ENCODE assay signal across 24 cellular contexts in genomic region chrX:39443240-39443639, GRCh38.
DNase-seq lines count a peak whose midpoint lies in the region; ATAC-seq, FAIRE-seq and TF ChIP-seq lines count a peak whose summit lies in the region.
"Had no signal": no experiment of that assay in that cellular context is flagged by ENCODE, and none has a peak within 500 bp of the region (broad histone marks: within the 10 kb centered on the region; RNA-seq: fewer than 3 reads in every experiment).

No MANE protein-coding gene starts in this region.

- ATAC-seq in HG02571 (IDR thresholded peaks at IDR 0.05; ENCODE audit: unreplicated experiment) = no peak
- ATAC-seq: GM23338, Panc1, Right ventricle myocardium inferior had no signal

- CTCF ChIA-PET in activated CD4-positive, alpha-beta memory T cell treated with anti-CD3 and anti-CD28 coated beads for 36 hours (lab: Charles Lee) = no interaction called here
- CTCF ChIA-PET in activated CD4-positive, alpha-beta memory T cell treated with anti-CD3 and anti-CD28 coated beads, Interleukin-2, amount 10 ng/mL, durations not matched to agents 7 days and 5 days (lab: Charles Lee) = no interaction called here

- H3K27me3 Mint-ChIP-seq in activated CD4-positive, alpha-beta memory T cell treated with anti-CD3 and anti-CD28 coated beads for 36 hours = no peaks in the 10 kb centered on the region
- no peaks in the 10 kb centered on the region for H3K27me3 Mint-ChIP-seq in activated CD4-positive, alpha-beta memory T cell treated with anti-CD3 and anti-CD28 coated beads, Interleukin-2, amount 10 ng/mL, durations not matched to agents 7 days and 5 days
- H3K27me3 Mint-ChIP-seq in CD14-positive monocyte (ENCODE audit: low read depth in 3 of 3) = peaks cover 2 to 4% (median 3%) of the 10 kb centered on the region in 3 donors
- H3K27me3 Mint-ChIP-seq: CD4-positive, CD25-positive, alpha-beta regulatory T cell had no signal

- no peak overlapping the region for H3K27ac Mint-ChIP-seq in activated CD4-positive, alpha-beta memory T cell treated with anti-CD3 and anti-CD28 coated beads for 36 hours
- H3K27ac Mint-ChIP-seq in activated CD4-positive, alpha-beta memory T cell treated with anti-CD3 and anti-CD28 coated beads, Interleukin-2, amount 10 ng/mL, durations not matched to agents 7 days and 5 days = no peak overlapping the region
- H3K27ac Mint-ChIP-seq in CD14-positive monocyte = no peak overlapping the region
- H3K27ac Mint-ChIP-seq: CD4-positive, CD25-positive, alpha-beta regulatory T cell; GM23338 had no signal

- no peak overlapping the region for H3K4me3 Mint-ChIP-seq in activated CD4-positive, alpha-beta memory T cell treated with anti-CD3 and anti-CD28 coated beads for 36 hours
- no peak overlapping the region for H3K4me3 Mint-ChIP-seq in activated CD4-positive, alpha-beta memory T cell treated with anti-CD3 and anti-CD28 coated beads, Interleukin-2, amount 10 ng/mL, durations not matched to agents 7 days and 5 days
- H3K4me3 Mint-ChIP-seq in CD14-positive monocyte = no peak overlapping the region
- H3K4me3 Mint-ChIP-seq: CD4-positive, CD25-positive, alpha-beta regulatory T cell; GM23338 had no signal

- intact Hi-C loops in activated CD4-positive, alpha-beta memory T cell treated with anti-CD3 and anti-CD28 coated beads for 36 hours (cut with micrococcal nuclease) = no loop called here
- intact Hi-C loops in CD14-positive monocyte (cut with micrococcal nuclease) = no loop called here

- H3K9me3 Mint-ChIP-seq in activated CD4-positive, alpha-beta memory T cell treated with anti-CD3 and anti-CD28 coated beads for 36 hours = no peaks in the 10 kb centered on the region
- H3K9me3 Mint-ChIP-seq in activated CD4-positive, alpha-beta memory T cell treated with anti-CD3 and anti-CD28 coated beads, Interleukin-2, amount 10 ng/mL, durations not matched to agents 7 days and 5 days = peaks cover 3% of the 10 kb centered on the region
- H3K9me3 Mint-ChIP-seq in CD14-positive monocyte = peaks cover 0 to 12% (median 0%) of the 10 kb centered on the region in 7 donors

- H3K36me3 Mint-ChIP-seq in activated CD4-positive, alpha-beta memory T cell treated with anti-CD3 and anti-CD28 coated beads for 36 hours = no peaks in the 10 kb centered on the region
- H3K36me3 Mint-ChIP-seq in activated CD4-positive, alpha-beta memory T cell treated with anti-CD3 and anti-CD28 coated beads, Interleukin-2, amount 10 ng/mL, durations not matched to agents 7 days and 5 days (ENCODE audit: low read depth) = no peaks in the 10 kb centered on the region
- H3K36me3 Mint-ChIP-seq in CD14-positive monocyte = no peaks in the 10 kb centered on the region

- TF ChIP-seq CTCF in CD14-positive monocyte (IDR thresholded peaks at IDR 0.05) = no peak

- H3K4me1 Mint-ChIP-seq in activated CD4-positive, alpha-beta memory T cell treated with anti-CD3 and anti-CD28 coated beads for 36 hours (ENCODE audit: low read depth) = peaks cover 47% of the 10 kb centered on the region
- peaks cover 16% of the 10 kb centered on the region for H3K4me1 Mint-ChIP-seq in activated CD4-positive, alpha-beta memory T cell treated with anti-CD3 and anti-CD28 coated beads, Interleukin-2, amount 10 ng/mL, durations not matched to agents 7 days and 5 days
- H3K4me1 Mint-ChIP-seq in CD14-positive monocyte = peaks cover 17% of the 10 kb centered on the region

- peak; percentile 42 for FAIRE-seq in RCC 7860 (lab: Jason Lieb, UNC)
- FAIRE-seq: G401.6, HTR-8/SVneo had no signal

- POLR2A ChIA-PET in activated CD4-positive, alpha-beta memory T cell treated with anti-CD3 and anti-CD28 coated beads for 36 hours (lab: Charles Lee) = no interaction called here
- POLR2A ChIA-PET in activated CD4-positive, alpha-beta memory T cell treated with anti-CD3 and anti-CD28 coated beads, Interleukin-2, amount 10 ng/mL, durations not matched to agents 7 days and 5 days (lab: Charles Lee) = no interaction called here

- DNase-seq in activated CD4-positive, alpha-beta memory T cell treated with anti-CD3 and anti-CD28 coated beads for 36 hours = peak; percentile 30
- DNase-seq in activated CD4-positive, alpha-beta memory T cell treated with anti-CD3 and anti-CD28 coated beads, Interleukin-2, amount 10 ng/mL, durations not matched to agents 7 days and 5 days = no peak
- peak; percentile 48 for DNase-seq in CD14-positive monocyte (ENCODE audit: low spot score)
- peak; percentile 58 for DNase-seq in RCC 7860 (ENCODE audit: low spot score)
- DNase-seq in renal cortical epithelial cell (ENCODE audit: low read depth) = peak; percentile 46
- DNase-seq in SIG-M5 treated with dmso at 0.1 percent for 504 hours (lab: John Stamatoyannopoulos, UW; ENCODE audit: unreplicated experiment) = no peak
- DNase-seq: 8988T; AML-193; Caco-2; CD4-positive, CD25-positive, alpha-beta regulatory T cell; KG1; NCI-H1694; NCI-H2081; NCI-H2171; NCI-H345; NCI-H524; NCI-H774; NK-92 treated with Interleukin-12 subunit alpha and Interleukin-12 subunit beta, amount 100 ng/mL, for 24 hours had no signal

Comparison
In these comparisons a context has a peak if more than half of its experiments do, and no peak if none do; other contexts are left out.
1. DNase-seq: peak in activated CD4-positive, alpha-beta memory T cell treated with anti-CD3 and anti-CD28 coated beads for 36 hours (single experiment), CD14-positive monocyte (single experiment), RCC 7860 (single experiment) and renal cortical epithelial cell (single experiment); none in activated CD4-positive, alpha-beta memory T cell treated with anti-CD3 and anti-CD28 coated beads, Interleukin-2, amount 10 ng/mL, durations not matched to agents 7 days and 5 days (single experiment) and SIG-M5 treated with dmso at 0.1 percent for 504 hours (single experiment).